ENCODE assay signal across 1 cellular context in the genomic region with DNA sequence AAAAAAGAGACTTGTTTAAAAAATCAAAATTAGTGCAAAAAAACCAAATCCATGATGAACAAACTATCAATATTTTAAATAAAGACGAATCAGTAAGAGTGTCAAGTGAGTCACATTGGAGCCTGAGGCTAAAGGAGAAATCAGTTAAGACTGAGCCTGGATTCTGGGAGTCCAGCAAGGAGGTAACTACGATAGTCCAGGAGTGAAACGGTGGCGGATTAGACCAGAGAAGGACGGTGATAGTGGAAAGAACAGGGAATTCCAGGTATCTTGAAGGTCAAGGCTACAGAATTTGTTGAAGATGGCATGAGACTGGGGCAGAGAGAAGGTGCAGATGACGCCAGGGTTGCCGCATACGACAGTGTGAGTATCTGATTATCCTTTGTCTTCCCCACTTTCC.
TF ChIP-seq lines count a peak whose summit lies in the region.

No MANE protein-coding gene starts in this region.

TF ChIP-seq in SK-N-SH, 30 proteins besides CTCF, POLR2A, EP300 and RAD21 (continued from another document):
- TF ChIP-seq, protein P1, sequence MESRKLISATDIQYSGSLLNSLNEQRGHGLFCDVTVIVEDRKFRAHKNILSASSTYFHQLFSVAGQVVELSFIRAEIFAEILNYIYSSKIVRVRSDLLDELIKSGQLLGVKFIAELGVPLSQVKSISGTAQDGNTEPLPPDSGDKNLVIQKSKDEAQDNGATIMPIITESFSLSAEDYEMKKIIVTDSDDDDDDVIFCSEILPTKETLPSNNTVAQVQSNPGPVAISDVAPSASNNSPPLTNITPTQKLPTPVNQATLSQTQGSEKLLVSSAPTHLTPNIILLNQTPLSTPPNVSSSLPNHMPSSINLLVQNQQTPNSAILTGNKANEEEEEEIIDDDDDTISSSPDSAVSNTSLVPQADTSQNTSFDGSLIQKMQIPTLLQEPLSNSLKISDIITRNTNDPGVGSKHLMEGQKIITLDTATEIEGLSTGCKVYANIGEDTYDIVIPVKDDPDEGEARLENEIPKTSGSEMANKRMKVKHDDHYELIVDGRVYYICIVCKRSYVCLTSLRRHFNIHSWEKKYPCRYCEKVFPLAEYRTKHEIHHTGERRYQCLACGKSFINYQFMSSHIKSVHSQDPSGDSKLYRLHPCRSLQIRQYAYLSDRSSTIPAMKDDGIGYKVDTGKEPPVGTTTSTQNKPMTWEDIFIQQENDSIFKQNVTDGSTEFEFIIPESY (IDR thresholded peaks at IDR 0.05; ENCODE audit: borderline replicate concordance, low read depth) = no peak
- TF ChIP-seq POLR2AphosphoS5 (IDR thresholded peaks at IDR 0.05; ENCODE audit: low read depth, low read length) (no peak), FOSL2 (IDR thresholded peaks at IDR 0.05; ENCODE audit: borderline replicate concordance, low read depth) (no peak), RXRA (IDR thresholded peaks at IDR 0.05; ENCODE audit: borderline replicate concordance, low read depth) (no peak), FOXJ3 (CRISPR knock-in tag; IDR thresholded peaks at IDR 0.05) (no peak), YY1 (IDR thresholded peaks at IDR 0.05; ENCODE audit: low read depth) (no peak), GABPA (IDR thresholded peaks at IDR 0.05; ENCODE audit: low read depth) (no peak), MEF2A (IDR thresholded peaks at IDR 0.05; ENCODE audit: borderline replicate concordance, low read depth) (no peak)
- TF ChIP-seq, protein P2, sequence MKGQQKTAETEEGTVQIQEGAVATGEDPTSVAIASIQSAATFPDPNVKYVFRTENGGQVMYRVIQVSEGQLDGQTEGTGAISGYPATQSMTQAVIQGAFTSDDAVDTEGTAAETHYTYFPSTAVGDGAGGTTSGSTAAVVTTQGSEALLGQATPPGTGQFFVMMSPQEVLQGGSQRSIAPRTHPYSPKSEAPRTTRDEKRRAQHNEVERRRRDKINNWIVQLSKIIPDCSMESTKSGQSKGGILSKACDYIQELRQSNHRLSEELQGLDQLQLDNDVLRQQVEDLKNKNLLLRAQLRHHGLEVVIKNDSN (IDR thresholded peaks at IDR 0.05; ENCODE audit: borderline replicate concordance, low read depth) = no peak
- TF ChIP-seq, protein P3, sequence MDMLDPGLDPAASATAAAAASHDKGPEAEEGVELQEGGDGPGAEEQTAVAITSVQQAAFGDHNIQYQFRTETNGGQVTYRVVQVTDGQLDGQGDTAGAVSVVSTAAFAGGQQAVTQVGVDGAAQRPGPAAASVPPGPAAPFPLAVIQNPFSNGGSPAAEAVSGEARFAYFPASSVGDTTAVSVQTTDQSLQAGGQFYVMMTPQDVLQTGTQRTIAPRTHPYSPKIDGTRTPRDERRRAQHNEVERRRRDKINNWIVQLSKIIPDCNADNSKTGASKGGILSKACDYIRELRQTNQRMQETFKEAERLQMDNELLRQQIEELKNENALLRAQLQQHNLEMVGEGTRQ (IDR thresholded peaks at IDR 0.05; ENCODE audit: borderline replicate concordance, low read depth, low read length) = no peak
